Comparison of ENCODE assay signal across 25 cellular contexts in genomic region chr9:28394774-28395173, GRCh38.
"Had no signal": no experiment of that assay in that cellular context is flagged by ENCODE, and none has a peak within 500 bp of the region (broad histone marks: within the 10 kb centered on the region; RNA-seq: fewer than 3 reads in every experiment).

No MANE protein-coding gene starts in this region.

- ATAC-seq: esophagus mucosa; gastrocnemius medialis; heart right ventricle; left cardiac atrium; left lung; left ventricle myocardium superior; lower lobe of right lung; mucosa of descending colon; naive thymus-derived CD8-positive, alpha-beta T cell had no signal

- DNase-seq: dermis blood vessel endothelial cell; dorsolateral prefrontal cortex; effector CD4-positive, alpha-beta T cell; effector memory CD4-positive, alpha-beta T cell; erythroblast; esophagus squamous epithelium; foreskin fibroblast; foreskin melanocyte; gastrocnemius medialis; glutamatergic neuron; head of caudate nucleus; heart right ventricle; hippocampal formation; left cardiac atrium; left lung; left ventricle myocardium superior; lower lobe of right lung; mesenchymal stem cell; mucosa of descending colon; naive B cell; naive thymus-derived CD8-positive, alpha-beta T cell had no signal

- FAIRE-seq: endometrium, islet of Langerhans, keratinocyte had no signal
